ENCODE assay signal across 2 cellular contexts in genomic region chr17:7389924-7390910, GRCh38.
TF ChIP-seq lines count a peak whose summit lies in the region.

No MANE protein-coding gene starts in this region.

TF ChIP-seq in IMR-90, 13 proteins besides CTCF, POLR2A, EP300 and RAD21:
- TF ChIP-seq USF2 (IDR thresholded peaks at IDR 0.05; ENCODE audit: low read depth, low read length) (no peak), NFE2L2 (IDR thresholded peaks at IDR 0.05; ENCODE audit: low read depth, low read length) (no peak), SMC3 (IDR thresholded peaks at IDR 0.05; ENCODE audit: low read depth, low read length) (no peak), MAZ (IDR thresholded peaks at IDR 0.05; ENCODE audit: borderline replicate concordance, low read depth, low read length) (no peak), MAFK (IDR thresholded peaks at IDR 0.05; ENCODE audit: low read depth, low read length) (no peak), RFX5 (IDR thresholded peaks at IDR 0.05; ENCODE audit: low read depth, low read length) (no peak), CEBPB (IDR thresholded peaks at IDR 0.05; ENCODE audit: low read depth, low read length) (no peak), FOS (IDR thresholded peaks at IDR 0.05; ENCODE audit: low read depth, low read length) (no peak), MXI1 (IDR thresholded peaks at IDR 0.05; ENCODE audit: borderline replicate concordance, low read depth, low read length) (no peak), BHLHE40 (IDR thresholded peaks at IDR 0.05; ENCODE audit: low read depth, low read length) (no peak), RCOR1 (IDR thresholded peaks at IDR 0.05; ENCODE audit: insufficient replicate concordance, low read length) (no peak)

TF ChIP-seq in GM12878, 131 proteins besides CTCF, POLR2A, EP300 and RAD21:
- TF ChIP-seq MEF2A (IDR thresholded peaks at IDR 0.05; ENCODE audit: insufficient read depth, low read depth, low read length) (no peak), KDM1A (IDR thresholded peaks at IDR 0.05; ENCODE audit: borderline replicate concordance) (no peak), E2F8 (IDR thresholded peaks at IDR 0.05; ENCODE audit: low read depth, partially characterized antibody) (no peak), MXI1 (IDR thresholded peaks at IDR 0.05; ENCODE audit: low read depth, low read length) (no peak), PML (IDR thresholded peaks at IDR 0.05; ENCODE audit: low read length) (no peak), YY1 (IDR thresholded peaks at IDR 0.05; ENCODE audit: low read depth, low read length) (no peak), ZNF592 (IDR thresholded peaks at IDR 0.05) (no peak), TCF12 (IDR thresholded peaks at IDR 0.05; ENCODE audit: low read depth, low read length) (no peak), ATF2 (IDR thresholded peaks at IDR 0.05; ENCODE audit: low read length) (no peak), CBFB (IDR thresholded peaks at IDR 0.05; ENCODE audit: low read depth) (no peak), NR2C2 (IDR thresholded peaks at IDR 0.05; ENCODE audit: borderline replicate concordance, control insufficient read depth, insufficient read length, low read depth) (no peak), USF1 (IDR thresholded peaks at IDR 0.05; ENCODE audit: borderline replicate concordance, extremely low read length, insufficient read depth, low read depth, low read length) (no peak), DPF2 (IDR thresholded peaks at IDR 0.05) (no peak), PKNOX1 (IDR thresholded peaks at IDR 0.05) (no peak), PBX3 (IDR thresholded peaks at IDR 0.05; ENCODE audit: insufficient replicate concordance, low read depth, low read length) (no peak), WRNIP1 (IDR thresholded peaks at IDR 0.05; ENCODE audit: borderline replicate concordance, low read depth, low read length) (no peak), ZBTB40 (IDR thresholded peaks at IDR 0.05; ENCODE audit: borderline replicate concordance) (no peak), MAX (IDR thresholded peaks at IDR 0.05; ENCODE audit: low read depth, low read length) (no peak), SIN3A (IDR thresholded peaks at IDR 0.05; ENCODE audit: low read depth, low read length) (no peak)
